ENCODE assay signal across 9 cellular contexts in the genomic region with DNA sequence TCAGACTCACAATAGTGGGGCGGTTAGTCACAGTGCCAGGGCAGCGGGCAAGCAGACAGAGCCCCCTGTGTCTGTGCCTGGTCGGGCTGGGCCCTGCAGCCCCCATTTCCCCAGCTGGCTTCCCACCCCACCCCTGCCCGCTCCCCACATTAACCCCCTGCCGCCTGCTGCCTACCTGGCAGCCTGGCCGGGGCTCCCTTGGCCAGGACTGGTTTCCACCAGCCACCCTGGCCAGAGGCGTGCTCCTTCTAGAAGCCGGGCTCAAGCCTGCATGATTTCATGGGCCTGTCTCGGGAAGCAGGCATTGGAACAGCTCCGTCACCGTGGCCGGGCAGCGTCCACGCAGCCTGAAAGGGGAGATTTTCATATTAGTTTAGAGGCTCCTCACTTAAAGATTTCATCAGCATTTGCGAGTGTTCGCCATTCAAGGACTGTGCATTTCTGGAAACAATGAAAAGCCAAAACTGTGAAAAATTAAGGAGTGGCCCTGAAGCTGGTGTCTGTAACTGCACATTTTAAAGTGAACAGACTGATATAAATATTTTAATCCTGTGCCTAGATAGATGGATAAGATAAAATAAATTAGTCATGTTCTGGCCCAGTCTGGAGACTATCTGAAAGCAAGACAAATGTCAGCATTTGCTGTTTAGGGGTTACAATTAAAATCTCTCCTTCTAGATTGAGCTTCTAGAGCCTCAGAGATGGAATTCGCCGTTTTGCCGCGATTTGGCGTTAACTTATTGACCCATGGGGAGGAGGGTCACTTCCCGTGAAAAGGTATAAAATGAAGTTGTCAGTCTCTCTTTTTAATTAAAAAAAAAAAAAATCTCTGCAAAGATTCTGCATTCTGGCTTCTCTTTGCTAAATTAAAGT.
A peak's percentile ranks its signal among the peaks of the same experiment; 100 is the strongest.
DNase-seq lines count a peak whose midpoint lies in the region; ATAC-seq, FAIRE-seq and TF ChIP-seq lines count a peak whose summit lies in the region.
"Had no signal": no experiment of that assay in that cellular context is flagged by ENCODE, and none has a peak within 500 bp of the region (broad histone marks: within the 10 kb centered on the region; RNA-seq: fewer than 3 reads in every experiment).

No MANE protein-coding gene starts in this region.

- no peaks in the 10 kb centered on the region for H3K9me3 Mint-ChIP-seq in activated CD4-positive, alpha-beta T cell treated with anti-CD3 and anti-CD28 coated beads, Interleukin-2, amount 10 ng/mL, durations not matched to agents 7 days and 5 days

- intact Hi-C loops in thyroid gland (cut with DNase I), result no loop called here

- H3K27me3 ChIP-seq in layer of hippocampus (ENCODE audit: control insufficient read depth, insufficient read depth, low read length), result no peaks in the 10 kb centered on the region
- no peaks in the 10 kb centered on the region for H3K27me3 ChIP-seq in thyroid gland

- no peak for TF ChIP-seq POLR2A in thyroid gland (IDR thresholded peaks at IDR 0.05)

- 62 to 72% methylated on average over 16 to 17 of the region's 22 CpGs for WGBS in thyroid gland, 2 donors

- peaks cover 4% of the 10 kb centered on the region for H3K36me3 Mint-ChIP-seq in activated CD4-positive, alpha-beta T cell treated with anti-CD3 and anti-CD28 coated beads, Interleukin-2, amount 10 ng/mL, durations not matched to agents 7 days and 5 days (ENCODE audit: low read depth)

- no peak for DNase-seq in activated CD4-positive, alpha-beta T cell treated with anti-CD3 and anti-CD28 coated beads, Interleukin-2, amount 10 ng/mL, durations not matched to agents 7 days and 5 days
- no peak for DNase-seq in activated CD4-positive, alpha-beta T cell treated with anti-CD3 and anti-CD28 coated beads, Interleukin-2, amount 50 U/mL, for 48 hours
- DNase-seq in anterior cingulate cortex (lab: John Stamatoyannopoulos, UW) (peak in 50 of 58 donors; percentile 62 to 97 (median 88)), thyroid gland (no peak), HTR-8/SVneo (ENCODE audit: insufficient read length, low spot score) (no peak)
- DNase-seq in stimulated activated CD4-positive, alpha-beta T cell treated with anti-CD3 and anti-CD28 coated beads, Interleukin-4, amount 100 ng/mL, for 1 hour, result no peak
- DNase-seq: DMS 273 treated with DMSO at 0.1 percent for 48 hours had no signal

- H3K4me1 Mint-ChIP-seq in activated CD4-positive, alpha-beta T cell treated with anti-CD3 and anti-CD28 coated beads, Interleukin-2, amount 10 ng/mL, durations not matched to agents 7 days and 5 days, result peaks cover 57% of the 10 kb centered on the region

- peaks cover 52 to 71% of the 10 kb centered on the region in 2 donors for H3K4me1 ChIP-seq in thyroid gland

- no peak for ATAC-seq in HG02610 (IDR thresholded peaks at IDR 0.05; ENCODE audit: unreplicated experiment)

- no peak for TF ChIP-seq CTCF in thyroid gland (IDR thresholded peaks at IDR 0.05)

- POLR2A ChIA-PET in activated CD4-positive, alpha-beta T cell treated with anti-CD3 and anti-CD28 coated beads, Interleukin-2, amount 10 ng/mL, durations not matched to agents 7 days and 5 days (lab: Charles Lee), result no interaction called here

- H3K9me3 ChIP-seq in thyroid gland, result no peaks in the 10 kb centered on the region

- CTCF ChIA-PET in activated CD4-positive, alpha-beta T cell treated with anti-CD3 and anti-CD28 coated beads, Interleukin-2, amount 10 ng/mL, durations not matched to agents 7 days and 5 days (lab: Charles Lee), result interaction anchor here (2.4 kb wide), 1 partner anchor 14 kb away, joined by 6 read pairs; no protein-coding TSS in a partner anchor

- H3K36me3 ChIP-seq in thyroid gland, result no peaks in the 10 kb centered on the region

- FAIRE-seq in HTR-8/SVneo (lab: Jason Lieb, UNC), result no peak

- H3K27me3 Mint-ChIP-seq in activated CD4-positive, alpha-beta T cell treated with anti-CD3 and anti-CD28 coated beads, Interleukin-2, amount 10 ng/mL, durations not matched to agents 7 days and 5 days, result no peaks in the 10 kb centered on the region

- peak overlapping the region; percentile 99 for H3K27ac ChIP-seq in layer of hippocampus (ENCODE audit: low read depth, low read length)
- H3K27ac ChIP-seq in thyroid gland, result peak overlapping the region; percentile 91 to 99 (median 97)

- H3K27ac Mint-ChIP-seq in activated CD4-positive, alpha-beta T cell treated with anti-CD3 and anti-CD28 coated beads, Interleukin-2, amount 10 ng/mL, durations not matched to agents 7 days and 5 days, result peak overlapping the region; percentile 94

- no peak overlapping the region for H3K4me3 Mint-ChIP-seq in activated CD4-positive, alpha-beta T cell treated with anti-CD3 and anti-CD28 coated beads, Interleukin-2, amount 10 ng/mL, durations not matched to agents 7 days and 5 days

- peak overlapping the region in 1 of 3 donors; percentile 1 for H3K4me3 ChIP-seq in thyroid gland (replicated peaks in 1 of 3)

Comparison
In these comparisons a context has a peak if more than half of its experiments do, and no peak if none do; other contexts are left out.
1. DNase-seq: peak in anterior cingulate cortex (50 of 58); none in activated CD4-positive, alpha-beta T cell treated with anti-CD3 and anti-CD28 coated beads, Interleukin-2, amount 10 ng/mL, durations not matched to agents 7 days and 5 days (single experiment), activated CD4-positive, alpha-beta T cell treated with anti-CD3 and anti-CD28 coated beads, Interleukin-2, amount 50 U/mL, for 48 hours (0 of 2), thyroid gland (0 of 2), HTR-8/SVneo (single experiment) and stimulated activated CD4-positive, alpha-beta T cell treated with anti-CD3 and anti-CD28 coated beads, Interleukin-4, amount 100 ng/mL, for 1 hour (single experiment).